In the genomic region with DNA sequence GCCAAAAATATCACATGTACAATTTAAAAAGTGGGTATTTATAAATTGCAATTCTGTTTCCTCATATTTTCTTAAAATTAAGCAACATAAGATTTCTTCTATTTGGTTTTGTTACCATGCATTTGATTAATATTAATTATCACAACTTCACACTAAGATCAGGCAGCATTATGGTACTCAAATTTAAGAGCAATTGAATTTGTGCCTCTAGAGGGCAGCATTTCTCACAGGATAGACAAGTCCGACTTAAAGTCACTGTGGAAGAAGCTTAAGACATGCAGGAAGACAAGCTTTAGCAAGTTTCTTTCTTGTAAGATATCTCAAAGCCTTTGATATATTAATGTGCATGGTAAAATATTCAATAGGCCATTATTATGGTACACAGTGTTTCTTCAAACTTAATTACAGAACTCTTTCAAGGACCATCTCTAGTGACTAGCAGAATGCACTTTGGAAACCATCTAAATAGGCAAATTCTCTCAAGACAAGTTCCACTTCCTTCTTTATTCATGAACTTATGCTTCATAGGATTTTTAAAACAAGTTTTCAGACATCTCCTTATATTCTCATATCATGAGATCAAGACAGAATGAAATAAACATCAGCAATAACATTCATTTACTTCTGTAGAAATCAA, we compare ENCODE assay signal across 9 cellular contexts. TPM values are rescaled to one million over a fixed set of nuclear protein-coding genes. Genes with fewer than 3 reads are reported as not detected.
DNase-seq lines count a peak whose midpoint lies in the region; ATAC-seq, FAIRE-seq and TF ChIP-seq lines count a peak whose summit lies in the region.
"Had no signal": no experiment of that assay in that cellular context is flagged by ENCODE, and none has a peak within 500 bp of the region (broad histone marks: within the 10 kb centered on the region; RNA-seq: fewer than 3 reads in every experiment).

No MANE protein-coding gene starts in this region.

- peak; percentile 61 to 85 (median 83) for TF ChIP-seq CTCF in GM12878 (IDR thresholded peaks at IDR 0.05 in 2 of 3, conservative IDR thresholded peaks at IDR 0.05 in 1 of 3; ENCODE audit: control insufficient read depth in 2 of 3, extremely low read depth in 1 of 3, insufficient read depth in 1 of 3, low read depth in 3 of 3, low read length in 3 of 3)

- peak; percentile 14 for DNase-seq in NK-92 treated with Interleukin-12 subunit alpha and Interleukin-12 subunit beta, amount 100 ng/mL, for 24 hours (lab: John Stamatoyannopoulos, UW)
- DNase-seq in NK-92 (lab: John Stamatoyannopoulos, UW; ENCODE audit: unreplicated experiment): no peak
- DNase-seq in LoVo (ENCODE audit: low spot score): peak; percentile 79
- peak; percentile 51 to 75 for DNase-seq in SJCRH30
- peak; percentile 74 for DNase-seq in GM12878 (ENCODE audit: low read depth, low spot score)
- peak; percentile 60 for DNase-seq in iPS DF 6.9 (ENCODE audit: low read depth, low spot score)
- peak; percentile 25 for DNase-seq in stimulated activated CD4-positive, alpha-beta T cell treated with anti-CD3 and anti-CD28 coated beads, Interleukin-1b, Interleukin-23, amount 100 ng/mL, for 48 hours
- DNase-seq: right cardiac atrium had no signal

- TF ChIP-seq RAD21 in GM12878 (IDR thresholded peaks at IDR 0.05; ENCODE audit: insufficient read depth, low read depth, low read length): peak; percentile 87

- SMC1A ChIA-PET in GM12878 (lab: Charles Lee; ENCODE audit: uncharacterized antibody, unreplicated experiment): interaction anchor here (0.5 to 12.4 kb wide), 56 partner anchors 9 to 275 kb away, joined by 3 to 555 read pairs (median 7); a partner anchor contains a TSS

- TF ChIP-seq EP300 in GM12878 (IDR thresholded peaks at IDR 0.05; ENCODE audit: borderline replicate concordance in 1 of 2, control insufficient read depth in 1 of 2, low read depth in 2 of 2, low read length in 2 of 2): no peak

- BruUV-seq in GM12878 (replicated peaks; lab: Mats Ljungman, UMichigan): no TSS peak

- H3K4me3 ChIP-seq in SJCRH30: no peak overlapping the region
- peak overlapping the region; percentile 21; the same call in 1 of the 2 replicates for H3K4me3 ChIP-seq in GM12878
- no peak overlapping the region for H3K4me3 ChIP-seq in iPS DF 6.9 (ENCODE audit: low read length)

- ATAC-seq in GM21825 (IDR thresholded peaks at IDR 0.05; ENCODE audit: unreplicated experiment) (peak; percentile 44), GM12878 (peak; percentile 77)

- no peaks in the 10 kb centered on the region for H3K9me3 ChIP-seq in SJCRH30 (replicated peaks)
- no peaks in the 10 kb centered on the region for H3K9me3 ChIP-seq in GM12878 (replicated peaks; ENCODE audit: control insufficient read depth, insufficient read depth, low read length)
- no peaks in the 10 kb centered on the region for H3K9me3 ChIP-seq in iPS DF 6.9 (ENCODE audit: control insufficient read depth, insufficient read depth, low read length)

- WGBS in GM12878 (ENCODE audit: insufficient coverage, insufficient replicate concordance, low lambda C conversion rate, missing lambda C conversion rate): 0% methylated on average over 1 of the region's 1 CpG
- WGBS in iPS DF 6.9 (ENCODE audit: insufficient coverage, insufficient read length): no CpG with 5 or more reads among the region's 1 CpG

- RAD21 ChIA-PET in GM12878 (lab: Charles Lee; ENCODE audit: unreplicated experiment): interaction anchor here (0.7 to 10.4 kb wide), 53 partner anchors 9 to 627 kb away, joined by 3 to 513 read pairs (median 9); a partner anchor contains a TSS

- FAIRE-seq in GM12878 (lab: Jason Lieb, UNC): peak; percentile 65

- H3K4me2 ChIP-seq in GM12878 (ENCODE audit: control insufficient read depth, insufficient read depth): peak overlapping the region; percentile 58

- H3K27ac ChIP-seq in SJCRH30 (no peak overlapping the region), GM12878 (ENCODE audit: control insufficient read depth, insufficient read depth) (peak overlapping the region; percentile 57), iPS DF 6.9 (ENCODE audit: low read length) (no peak overlapping the region)

- H2AFZ ChIP-seq in GM12878 (ENCODE audit: control insufficient read depth, low read depth, low read length): no peak overlapping the region

- H4K20me1 ChIP-seq in GM12878 (ENCODE audit: control insufficient read depth, insufficient read depth): 0 out of 2 replicates have a peak, but pooled peaks cover under 1% of the 10 kb centered on the region

- no peaks in the 10 kb centered on the region for H3K27me3 ChIP-seq in SJCRH30
- no peaks in the 10 kb centered on the region for H3K27me3 ChIP-seq in GM12878 (replicated peaks in 1 of 2; ENCODE audit: control insufficient read depth in 2 of 2, insufficient read depth in 2 of 2, low read length in 1 of 2)
- H3K27me3 ChIP-seq in iPS DF 6.9 (ENCODE audit: control insufficient read depth, insufficient read depth, low read length): no peaks in the 10 kb centered on the region

- peaks cover 88% of the 10 kb centered on the region for H3K79me2 ChIP-seq in GM12878 (ENCODE audit: control insufficient read depth, insufficient read depth, low read length)

- intact Hi-C loops in GM12878 (cut with micrococcal nuclease; ENCODE audit: unreplicated experiment): loop anchor here (1.0 to 5.0 kb wide), 5 partner anchors 32 to 234 kb away; no protein-coding TSS in a partner anchor

- no peaks in the 10 kb centered on the region for H3K36me3 ChIP-seq in SJCRH30
- H3K36me3 ChIP-seq in GM12878 (ENCODE audit: control insufficient read depth in 2 of 2, insufficient read depth in 2 of 2, low read length in 1 of 2): no peaks in the 10 kb centered on the region
- H3K36me3 ChIP-seq in iPS DF 6.9 (ENCODE audit: control insufficient read depth, insufficient read depth, low read length): no peaks in the 10 kb centered on the region

- H3K4me1 ChIP-seq in SJCRH30: no peaks in the 10 kb centered on the region
- H3K4me1 ChIP-seq in GM12878 (ENCODE audit: control insufficient read depth, insufficient read depth, low read length): peaks cover 18% of the 10 kb centered on the region
- H3K4me1 ChIP-seq in iPS DF 6.9 (ENCODE audit: control insufficient read depth, insufficient read depth, low read length): no peaks in the 10 kb centered on the region

- H3K9ac ChIP-seq in GM12878 (ENCODE audit: control insufficient read depth, insufficient read depth, low read length): 0 out of 2 replicates have a peak overlapping the region, but pooled peaks have one; percentile 37

- POLR2A ChIA-PET in GM12878 (lab: Charles Lee): interaction anchor here (1.0 to 7.2 kb wide), 11 partner anchors 9 to 235 kb away, joined by 3 to 93 read pairs (median 4); a partner anchor contains a TSS

- CTCF ChIA-PET in GM12878 (lab: Yijun Ruan, JAX): interaction anchor here (0.6 to 11.7 kb wide), 66 partner anchors 9 to 626 kb away, joined by 3 to 465 read pairs (median 5); a partner anchor contains a TSS

- TF ChIP-seq POLR2A in GM12878 (IDR thresholded peaks at IDR 0.05; ENCODE audit: low read depth, low read length): no peak

- in situ Hi-C loops in GM12878 (cut with MboI): no loop called here

TF ChIP-seq in GM12878, 131 proteins besides CTCF, POLR2A, EP300 and RAD21 (continues in another document):
- peak; percentile 89 for TF ChIP-seq SPI1 (IDR thresholded peaks at IDR 0.05; ENCODE audit: borderline replicate concordance, insufficient read depth, low read depth, low read length)
- no peak for TF ChIP-seq MTA2 (IDR thresholded peaks at IDR 0.05; ENCODE audit: low read depth)
- no peak for TF ChIP-seq RCOR1 (conservative IDR thresholded peaks at IDR 0.05; ENCODE audit: low read depth, low read length)
- TF ChIP-seq ZSCAN29 (IDR thresholded peaks at IDR 0.05): no peak

RNA-seq across cellular contexts. Expression of a gene that starts 35.0 kb away (rescaled TPM):
- 26.5 and 35.0 TPM in 2 replicates for total RNA-seq in SJCRH30 (2014; rRNA removed; shearing (Covaris generic))
- 401 and 420 TPM in 2 replicates for total RNA-seq in GM12878 (2013; cell fraction: nucleolus; rRNA removed)
- total RNA-seq in GM12878 (2014; rRNA removed) (56.4 and 73.7 TPM in 2 replicates), GM12878 (2014; rRNA removed; fragmentation: Illumina TruSeq; extraction: Trizol) (118 and 122 TPM in 2 replicates), GM12878 (2021) (60.4 and 61.3 TPM in 2 replicates)
- 43.9 TPM for polyA plus RNA-seq in GM12878 (2011; ENCODE audit: low read depth)
- polyA plus RNA-seq in GM12878 (2011; rRNA removed) (51.9 and 67.4 TPM in 2 replicates), GM12878 (2014; fragmentation: Illumina TruSeq; extraction: Trizol) (55.8 and 82.0 TPM in 2 replicates), GM12878 (2014; fragmentation: Nextera tagmentation; extraction: Ambion mirVana) (10 to 100 TPM; 40.2 to 42.5 TPM), GM12878 (2014; rRNA removed) (34.6 and 42.0 TPM in 2 replicates), GM12878 (2016; fragmentation: Nextera tagmentation; extraction: Ambion mirVana) (10 to 100 TPM; 35.8 to 37.4 TPM)
- 14.5 and 19.1 TPM in 2 replicates for polyA plus RNA-seq in GM12878 (2011; cell fraction: cytosol; rRNA removed)
- polyA plus RNA-seq in GM12878 (2011; cell fraction: nucleus; rRNA removed): 95.0 and 104 TPM in 2 replicates
- 48.5 and 61.3 TPM in 2 replicates for polyA plus RNA-seq in GM12878 (2012)
- polyA minus RNA-seq in GM12878 (2011; rRNA and poly(A)+ RNA removed): 87.7 and 134 TPM in 2 replicates
- 21.4 and 22.9 TPM in 2 replicates for polyA minus RNA-seq in GM12878 (2011; cell fraction: cytosol; rRNA and poly(A)+ RNA removed)
- polyA minus RNA-seq in GM12878 (2011; cell fraction: nucleus; rRNA and poly(A)+ RNA removed): 101 and 142 TPM in 2 replicates
